17 cellular contexts compared by ENCODE assay signal in the genomic region with DNA sequence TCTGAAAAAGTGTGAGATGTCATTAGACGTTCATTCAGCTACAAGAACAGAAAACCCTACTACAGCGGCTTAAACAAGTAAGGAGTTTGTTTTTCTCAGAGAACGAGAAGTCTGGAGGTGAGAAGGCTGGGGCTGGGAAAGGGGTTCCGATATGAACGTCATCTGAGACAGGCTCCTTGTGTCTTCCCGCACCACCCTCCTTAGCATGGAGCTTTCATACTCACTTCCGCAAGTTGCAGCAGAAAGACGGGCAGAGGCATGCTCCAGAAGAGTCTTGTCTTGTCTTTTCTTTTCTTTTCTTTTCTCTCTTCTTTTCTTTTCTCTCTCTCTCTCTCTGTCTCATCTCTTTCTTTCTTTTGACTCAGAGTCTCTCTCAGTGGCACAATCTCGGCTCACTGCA. TPM values are rescaled to one million over a fixed set of nuclear protein-coding genes. Genes with fewer than 3 reads are reported as not detected.
"Had no signal": no experiment of that assay in that cellular context is flagged by ENCODE, and none has a peak within 500 bp of the region (broad histone marks: within the 10 kb centered on the region; RNA-seq: fewer than 3 reads in every experiment).

No MANE protein-coding gene starts in this region.

- H3K27ac ChIP-seq: esophagus muscularis mucosa, neutrophil, stomach, thoracic aorta had no signal

- DNase-seq: effector memory CD8-positive, alpha-beta T cell; foreskin fibroblast; mesendoderm; naive thymus-derived CD4-positive, alpha-beta T cell; posterior cingulate gyrus; small intestine; stimulated activated CD4-positive, alpha-beta T cell treated with anti-CD3 and anti-CD28 coated beads, Interleukin-12 subunit alpha, Interleukin-12 subunit beta, amount 100 ng/mL, for 4 hours; stimulated activated naive CD4-positive, alpha-beta T cell; stomach; substantia nigra; transverse colon had no signal

- H3K36me3 ChIP-seq: esophagus muscularis mucosa, neutrophil, stomach, thoracic aorta, transverse colon had no signal

- ATAC-seq: effector memory CD8-positive, alpha-beta T cell; naive thymus-derived CD4-positive, alpha-beta T cell had no signal

- H3K4me3 ChIP-seq: esophagus muscularis mucosa, stomach, thoracic aorta had no signal

- H3K9me3 Mint-ChIP-seq: central memory CD8-positive, alpha-beta T cell; effector memory CD8-positive, alpha-beta T cell had no signal

- H3K27ac Mint-ChIP-seq: effector memory CD8-positive, alpha-beta T cell had no signal

- H3K4me3 Mint-ChIP-seq: central memory CD8-positive, alpha-beta T cell; effector memory CD8-positive, alpha-beta T cell had no signal

- H3K9me3 ChIP-seq: esophagus muscularis mucosa, neutrophil, stomach, thoracic aorta, transverse colon had no signal

RNA-seq across cellular contexts. Expression of a gene that starts 3.6 kb away (rescaled TPM):
- total RNA-seq: osteoblast, thoracic aorta had no signal
- polyA plus RNA-seq: neural cell had no signal
